In genomic region chrX:13821740-13822139, GRCh38 we compare ENCODE assay signal across 36 cellular contexts. TPM values are rescaled to one million over a fixed set of nuclear protein-coding genes. Genes with fewer than 3 reads are reported as not detected.
"Had no signal": no experiment of that assay in that cellular context is flagged by ENCODE, and none has a peak within 500 bp of the region (broad histone marks: within the 10 kb centered on the region; RNA-seq: fewer than 3 reads in every experiment).

No MANE protein-coding gene starts in this region.

- H3K4me1 Mint-ChIP-seq: activated B cell treated with CpG ODN at 0.5 μM for 24 hours; activated naive CD4-positive, alpha-beta T cell treated with anti-CD3 and anti-CD28 coated beads, Interleukin-2, amount 10 ng/mL, durations not matched to agents 7 days and 5 days; activated naive CD8-positive, alpha-beta T cell treated with anti-CD3 and anti-CD28 coated beads, Interleukin-2, amount 50 U/mL, for 24 hours had no signal

- H3K4me3 ChIP-seq: MG63, PC-9 had no signal

- H3K27me3 ChIP-seq: MG63 had no signal

- H3K36me3 ChIP-seq: MG63 had no signal

- H3K9me3 Mint-ChIP-seq: activated B cell treated with CpG ODN at 0.5 μM for 24 hours; activated CD4-positive, alpha-beta memory T cell treated with anti-CD3 and anti-CD28 coated beads for 36 hours; activated naive CD4-positive, alpha-beta T cell treated with anti-CD3 and anti-CD28 coated beads, Interleukin-2, amount 10 ng/mL, durations not matched to agents 7 days and 5 days; activated naive CD8-positive, alpha-beta T cell treated with anti-CD3 and anti-CD28 coated beads, Interleukin-2, amount 50 U/mL, for 24 hours had no signal

- H3K27ac Mint-ChIP-seq: activated B cell treated with CpG ODN at 0.5 μM for 24 hours; activated CD4-positive, alpha-beta memory T cell treated with anti-CD3 and anti-CD28 coated beads for 36 hours; activated naive CD4-positive, alpha-beta T cell treated with anti-CD3 and anti-CD28 coated beads, Interleukin-2, amount 10 ng/mL, durations not matched to agents 7 days and 5 days; activated naive CD8-positive, alpha-beta T cell; activated naive CD8-positive, alpha-beta T cell treated with anti-CD3 and anti-CD28 coated beads, Interleukin-2, amount 50 U/mL, for 24 hours had no signal

- H3K4me3 Mint-ChIP-seq: activated B cell treated with CpG ODN at 0.5 μM for 24 hours; activated CD4-positive, alpha-beta memory T cell treated with anti-CD3 and anti-CD28 coated beads for 36 hours; activated naive CD4-positive, alpha-beta T cell treated with anti-CD3 and anti-CD28 coated beads, Interleukin-2, amount 10 ng/mL, durations not matched to agents 7 days and 5 days; activated naive CD8-positive, alpha-beta T cell; activated naive CD8-positive, alpha-beta T cell treated with anti-CD3 and anti-CD28 coated beads, Interleukin-2, amount 50 U/mL, for 24 hours had no signal

- H3K27ac ChIP-seq: PC-9, VCaP had no signal

- H3K27me3 Mint-ChIP-seq: activated CD4-positive, alpha-beta memory T cell treated with anti-CD3 and anti-CD28 coated beads for 36 hours had no signal

- FAIRE-seq: RCC 7860 had no signal

- DNase-seq: activated B cell treated with CpG ODN at 0.5 μM for 24 hours; activated CD4-positive, alpha-beta memory T cell treated with anti-CD3 and anti-CD28 coated beads for 36 hours; activated CD4-positive, alpha-beta T cell treated with anti-CD3 and anti-CD28 coated beads for 4 hours; activated CD4-positive, alpha-beta T cell treated with anti-CD3 and anti-CD28 coated beads, Interleukin-2, amount 50 U/mL, for 1 hour; activated CD4-positive, CD25-positive, alpha-beta regulatory T cell treated with anti-CD3 and anti-CD28 coated beads, Interleukin-2, amount 50 U/mL, for 72 hours; activated CD8-positive, alpha-beta memory T cell treated with anti-CD3 and anti-CD28 coated beads, Interleukin-2, amount 50 U/mL, for 48 hours; activated effector memory CD4-positive, alpha-beta T cell treated with Interleukin-2 at 50 U/mL for 16 hours; activated naive CD4-positive, alpha-beta T cell treated with anti-CD3 and anti-CD28 coated beads, Interleukin-2, amount 10 ng/mL, durations not matched to agents 7 days and 5 days; activated naive CD8-positive, alpha-beta T cell treated with anti-CD3 and anti-CD28 coated beads, Interleukin-2, amount 50 U/mL, for 24 hours; activated T-cell treated with anti-CD3 and anti-CD28 coated beads, Interleukin-2, amount 50 U/mL, for 48 hours; amniotic stem cell; aorta; caudate nucleus; cerebellar nuclear complex; Karpas-422; KBM-7; MG63; MV-4-11; NCI-H1092; NCI-H1436 treated with DMSO at 0.1 percent for 48 hours; NCI-H1694 treated with DMSO at 0.1 percent for 48 hours; NCI-H2029; NCI-H510A; NCI-H526; NCI-H748 treated with DMSO at 0.1 percent for 48 hours; NK-92 treated with Interleukin-12 subunit alpha and Interleukin-12 subunit beta, amount 100 ng/mL, for 24 hours; PC-9; Right ventricle myocardium superior; SW 1271; T-helper 1 cell; T-helper 2 cell; T-helper 9 cell had no signal

- H3K9me3 ChIP-seq: MG63 had no signal

- H3K36me3 Mint-ChIP-seq: activated CD4-positive, alpha-beta memory T cell treated with anti-CD3 and anti-CD28 coated beads for 36 hours; activated naive CD4-positive, alpha-beta T cell treated with anti-CD3 and anti-CD28 coated beads, Interleukin-2, amount 10 ng/mL, durations not matched to agents 7 days and 5 days; activated naive CD8-positive, alpha-beta T cell had no signal

RNA-seq across cellular contexts. Expression of gene GPM6B, which starts 4.8 kb away (rescaled TPM):
- total RNA-seq: activated B cell treated with CpG ODN at 0.5 μM for 24 hours; activated CD4-positive, alpha-beta memory T cell treated with anti-CD3 and anti-CD28 coated beads for 36 hours; OCI-LY7; PC-9 had no signal
